ENCODE assay signal across 19 cellular contexts in the genomic region with DNA sequence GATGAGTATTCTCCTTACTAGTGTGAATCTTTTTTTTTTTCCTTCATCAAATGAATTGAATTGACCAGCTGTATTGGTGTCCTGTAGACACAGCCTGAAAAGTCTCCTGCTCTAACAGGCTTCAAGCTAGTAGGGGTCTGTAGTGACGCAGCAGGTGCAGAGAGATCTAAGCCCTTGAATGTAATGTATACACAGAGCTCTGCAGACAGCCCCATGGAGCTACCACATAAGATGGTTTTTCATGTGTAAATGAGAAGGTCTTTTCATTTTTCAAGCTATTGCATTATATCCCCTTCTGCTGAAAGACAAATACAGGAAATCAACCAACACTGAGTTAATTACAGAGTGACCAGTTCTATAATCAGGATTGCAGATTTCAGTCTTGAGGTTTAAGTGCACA. TPM values are rescaled to one million over a fixed set of nuclear protein-coding genes. Genes with fewer than 3 reads are reported as not detected.
DNase-seq lines count a peak whose midpoint lies in the region; ATAC-seq, FAIRE-seq and TF ChIP-seq lines count a peak whose summit lies in the region.
"Had no signal": no experiment of that assay in that cellular context is flagged by ENCODE, and none has a peak within 500 bp of the region (broad histone marks: within the 10 kb centered on the region; RNA-seq: fewer than 3 reads in every experiment).

No MANE protein-coding gene starts in this region.

- H3K9ac ChIP-seq in HUES48 (ENCODE audit: low read depth, low read length): no peak overlapping the region
- no peak overlapping the region for H3K9ac ChIP-seq in iPS-18a (ENCODE audit: low read length)
- H3K9ac ChIP-seq: GM23248 had no signal

- H3K27ac ChIP-seq in HUES48 (ENCODE audit: low read depth, low read length): peak overlapping the region; percentile 74
- H3K27ac ChIP-seq in WERI-Rb-1: no peak overlapping the region
- no peak overlapping the region for H3K27ac ChIP-seq in iPS-18a (ENCODE audit: low read length)
- no peak overlapping the region for H3K27ac ChIP-seq in naive thymus-derived CD4-positive, alpha-beta T cell (ENCODE audit: low read depth, low read length)
- H3K27ac ChIP-seq in small intestine (ENCODE audit: low read depth in 1 of 2, low read length in 1 of 2): no peak overlapping the region
- H3K27ac ChIP-seq: GM23248 had no signal

- CTCF ChIA-PET in naive thymus-derived CD4-positive, alpha-beta T cell (lab: Charles Lee): no interaction called here

- TF ChIP-seq POLR2A in H54 (IDR thresholded peaks at IDR 0.05; ENCODE audit: low read depth, low read length): no peak

- FAIRE-seq in H54 (lab: Jason Lieb, UNC): peak; percentile 55
- no peak for FAIRE-seq in small intestine (lab: Jason Lieb, UNC)

- no peak for TF ChIP-seq CTCF in WERI-Rb-1 (IDR thresholded peaks at IDR 0.05; ENCODE audit: low read depth, low read length)

- intact Hi-C loops in naive thymus-derived CD4-positive, alpha-beta T cell (cut with micrococcal nuclease): no loop called here

- H3K27me3 Mint-ChIP-seq in naive thymus-derived CD4-positive, alpha-beta T cell: no peaks in the 10 kb centered on the region

- H3K9me3 Mint-ChIP-seq in naive thymus-derived CD4-positive, alpha-beta T cell: peaks cover 0 to 39% (median 9%) of the 10 kb centered on the region in 11 donors

- H3K27me3 ChIP-seq in HUES48 (ENCODE audit: control insufficient read depth, insufficient read depth, low read length) (no peaks in the 10 kb centered on the region), WERI-Rb-1 (ENCODE audit: insufficient read depth, low read depth, severe bottlenecking) (no peaks in the 10 kb centered on the region), iPS-18a (ENCODE audit: control insufficient read depth, insufficient read depth, low read length) (no peaks in the 10 kb centered on the region), small intestine (ENCODE audit: control insufficient read depth in 2 of 2, insufficient read depth in 2 of 2, low read length in 2 of 2) (no peaks in the 10 kb centered on the region)
- H3K27me3 ChIP-seq in naive thymus-derived CD4-positive, alpha-beta T cell (ENCODE audit: control insufficient read depth in 2 of 2, insufficient read depth in 2 of 2, low read length in 2 of 2): no peaks in the 10 kb centered on the region
- H3K27me3 ChIP-seq: BE2C had no signal

- H3K4me3 Mint-ChIP-seq in naive thymus-derived CD4-positive, alpha-beta T cell: no peak overlapping the region

- H3K36me3 ChIP-seq in HUES48 (ENCODE audit: control insufficient read depth, insufficient read depth, low read length) (no peaks in the 10 kb centered on the region), WERI-Rb-1 (no peaks in the 10 kb centered on the region), iPS-18a (ENCODE audit: control insufficient read depth, low read depth, low read length) (no peaks in the 10 kb centered on the region), small intestine (ENCODE audit: control insufficient read depth in 2 of 2, insufficient read depth in 2 of 2, low read length in 2 of 2) (no peaks in the 10 kb centered on the region)
- H3K36me3 ChIP-seq in naive thymus-derived CD4-positive, alpha-beta T cell (ENCODE audit: control insufficient read depth in 2 of 3, insufficient read depth in 3 of 3, low read length in 3 of 3): no peaks in the 10 kb centered on the region
- H3K36me3 ChIP-seq: BE2C had no signal

- no peak for ATAC-seq in naive thymus-derived CD4-positive, alpha-beta T cell
- ATAC-seq: Panc1, SK-N-SH treated with all-trans-retinoic acid at 6 μM for 48 hours had no signal

- H3K9me3 ChIP-seq in HUES48 (ENCODE audit: control insufficient read depth, insufficient read depth, low read length) (no peaks in the 10 kb centered on the region), WERI-Rb-1 (ENCODE audit: severe bottlenecking) (no peaks in the 10 kb centered on the region), iPS-18a (ENCODE audit: control insufficient read depth, low read depth, low read length) (no peaks in the 10 kb centered on the region), small intestine (ENCODE audit: control insufficient read depth, low read depth) (no peaks in the 10 kb centered on the region)
- H3K9me3 ChIP-seq in naive thymus-derived CD4-positive, alpha-beta T cell (ENCODE audit: control insufficient read depth in 2 of 3, low read length in 3 of 3): no peaks in the 10 kb centered on the region
- H3K9me3 ChIP-seq: BE2C had no signal

- H3K27ac Mint-ChIP-seq in naive thymus-derived CD4-positive, alpha-beta T cell: no peak overlapping the region

- DNase-seq in H54 (ENCODE audit: insufficient read length, low spot score): no peak
- peak; percentile 23 for DNase-seq in WERI-Rb-1
- DNase-seq in NCI-H2171 treated with DMSO at 0.1 percent for 48 hours (lab: John Stamatoyannopoulos, UW): no peak
- no peak for DNase-seq in naive thymus-derived CD4-positive, alpha-beta T cell
- no peak for DNase-seq in small intestine
- DNase-seq: BE2C, DMS79, GM23248, Kasumi-1, NCI-H1417, NCI-H2107, NCI-H345, NCI-H526 had no signal

- no peaks in the 10 kb centered on the region for H3K36me3 Mint-ChIP-seq in naive thymus-derived CD4-positive, alpha-beta T cell

- 85 to 95% (median 90%) methylated on average over 1 of the region's 1 CpG for WGBS in small intestine, 3 donors

- H3K4me1 Mint-ChIP-seq in naive thymus-derived CD4-positive, alpha-beta T cell: no peaks in the 10 kb centered on the region

- POLR2A ChIA-PET in naive thymus-derived CD4-positive, alpha-beta T cell (lab: Charles Lee): no interaction called here

- H3K4me1 ChIP-seq in HUES48 (ENCODE audit: control insufficient read depth, insufficient read depth, low read length) (peaks cover 60% of the 10 kb centered on the region), iPS-18a (ENCODE audit: control insufficient read depth, low read depth, low read length) (peaks cover 47% of the 10 kb centered on the region), small intestine (ENCODE audit: control insufficient read depth in 2 of 2, insufficient read depth in 1 of 2, low read depth in 1 of 2, low read length in 1 of 2) (no peaks in the 10 kb centered on the region)
- H3K4me1 ChIP-seq in naive thymus-derived CD4-positive, alpha-beta T cell (ENCODE audit: control insufficient read depth in 2 of 2, insufficient read depth in 2 of 2, low read length in 2 of 2): no peaks in the 10 kb centered on the region
- H3K4me1 ChIP-seq: BE2C had no signal

- H3K4me3 ChIP-seq in HUES48 (ENCODE audit: low read depth, low read length) (peak overlapping the region; percentile 5; the same call in 1 of the 2 replicates), WERI-Rb-1 (ENCODE audit: low read depth, low read length) (no peak overlapping the region), iPS-18a (ENCODE audit: low read length) (peak overlapping the region; percentile 21), small intestine (ENCODE audit: low read depth in 1 of 2, low read length in 2 of 2) (no peak overlapping the region)
- H3K4me3 ChIP-seq in naive thymus-derived CD4-positive, alpha-beta T cell (ENCODE audit: low read length): no peak overlapping the region
- H3K4me3 ChIP-seq: GM23248 had no signal

RNA-seq across cellular contexts. Expression of gene IZUMO3, which starts 43.1 kb away (rescaled TPM):
- not detected for total RNA-seq in naive thymus-derived CD4-positive, alpha-beta T cell
- not detected for polyA plus RNA-seq in naive thymus-derived CD4-positive, alpha-beta T cell
- not detected for polyA plus RNA-seq in small intestine
- total RNA-seq: A673, GM23248, MCF 10A had no signal
- polyA plus RNA-seq: GM23248 had no signal

Comparison
In these comparisons a context has a peak if more than half of its experiments do, and no peak if none do; other contexts are left out.
1. H3K4me3 ChIP-seq: peak in HUES48 (single experiment) and iPS-18a (single experiment); none in WERI-Rb-1 (single experiment), naive thymus-derived CD4-positive, alpha-beta T cell (single experiment) and small intestine (0 of 2).